Comparison of ENCODE assay signal across 8 cellular contexts in genomic region chr1:153568367-153569099, GRCh38. TPM values are rescaled to one million over a fixed set of nuclear protein-coding genes. Genes with fewer than 3 reads are reported as not detected.
A peak's percentile ranks its signal among the peaks of the same experiment; 100 is the strongest.
DNase-seq lines count a peak whose midpoint lies in the region; ATAC-seq and TF ChIP-seq lines count a peak whose summit lies in the region.

No MANE protein-coding gene starts in this region.

- H3K4me3 ChIP-seq in GM06990 (replicated peaks; ENCODE audit: low read depth, low read length) (no peak overlapping the region), adrenal gland (peak overlapping the region in 1 of 4 donors; percentile 3), upper lobe of right lung (peak overlapping the region; percentile 20)

- ATAC-seq in left cardiac atrium (peak; percentile 16 to 35), upper lobe of right lung (peak; percentile 65), HG03135 (IDR thresholded peaks at IDR 0.05; ENCODE audit: unreplicated experiment) (no peak)

- no peaks in the 10 kb centered on the region for H3K36me3 ChIP-seq in GM06990 (ENCODE audit: control insufficient read depth, insufficient read depth, low read length)
- H3K36me3 ChIP-seq in adrenal gland (replicated peaks in 1 of 2), result no peaks in the 10 kb centered on the region
- no peaks in the 10 kb centered on the region for H3K36me3 ChIP-seq in upper lobe of right lung

- peak overlapping the region in 3 of 5 donors; percentile 40 to 69 (median 64) for H3K27ac ChIP-seq in adrenal gland
- peak overlapping the region; percentile 95 for H3K27ac ChIP-seq in upper lobe of right lung

- intact Hi-C loops in adrenal gland (cut with DNase I), result loop anchor here (2.0 to 5.0 kb wide), 3 partner anchors 36 to 60 kb away; no protein-coding TSS in a partner anchor
- intact Hi-C loops in left cardiac atrium (cut with DNase I), result loop anchor here (1.0 to 5.0 kb wide), 4 partner anchors 36 to 216 kb away; no protein-coding TSS in a partner anchor
- intact Hi-C loops in posterior vena cava (cut with DNase I), result loop anchor here (2.0 to 10.0 kb wide), 3 partner anchors 36 to 58 kb away; no protein-coding TSS in a partner anchor
- intact Hi-C loops in upper lobe of right lung (cut with DNase I), result loop anchor here (5.0 kb wide), 1 partner anchor 36 kb away; no protein-coding TSS in a partner anchor

- TF ChIP-seq CTCF in GM06990 (IDR thresholded peaks at IDR 0.05; ENCODE audit: insufficient read depth, low read length, poor library complexity, severe bottlenecking) (peak; percentile 99), adrenal gland (IDR thresholded peaks at IDR 0.05) (peak; percentile 99 to 100 (median 99)), upper lobe of right lung (IDR thresholded peaks at IDR 0.05) (peak; percentile 99)

- H3K9me3 ChIP-seq in adrenal gland (replicated peaks in 1 of 3), result no peaks in the 10 kb centered on the region
- no peaks in the 10 kb centered on the region for H3K9me3 ChIP-seq in upper lobe of right lung

- DNase-seq in GM06990 (ENCODE audit: extremely low read depth, insufficient read length), result peak; percentile 51
- DNase-seq in NCI-H1436 treated with DMSO at 0.1 percent for 48 hours (lab: John Stamatoyannopoulos, UW), result peak; percentile 47
- peak; percentile 49 to 80 (median 68) for DNase-seq in T-helper 1 cell
- peak; percentile 84 to 96 (median 92) for DNase-seq in adrenal gland
- peak; percentile 91 for DNase-seq in left cardiac atrium
- peak; percentile 96 for DNase-seq in posterior vena cava (ENCODE audit: low spot score)
- DNase-seq in upper lobe of right lung, result peak; percentile 93

- 9 to 13% (median 10%) methylated on average over 12 to 25 of the region's 25 CpGs for WGBS in adrenal gland, 4 donors

- H3K4me1 ChIP-seq in adrenal gland (replicated peaks in 1 of 2), result peaks cover 33 to 44% of the 10 kb centered on the region in 2 donors
- peaks cover 52% of the 10 kb centered on the region for H3K4me1 ChIP-seq in upper lobe of right lung

- no peak for TF ChIP-seq POLR2A in adrenal gland (IDR thresholded peaks at IDR 0.05)

- no peaks in the 10 kb centered on the region for H3K27me3 ChIP-seq in GM06990 (replicated peaks; ENCODE audit: control insufficient read depth, insufficient read depth, low read length)
- H3K27me3 ChIP-seq in adrenal gland, result no peaks in the 10 kb centered on the region
- H3K27me3 ChIP-seq in upper lobe of right lung, result no peaks in the 10 kb centered on the region

RNA-seq across cellular contexts. Expression of gene S100A2, which starts 2.9 kb away (rescaled TPM):
- total RNA-seq in adrenal gland, result 10 to 100 TPM in 1 of 8 donors, 1 to 10 TPM in 5, under 1 TPM in 1, not detected in 1; 0.31 to 44.1 (median 1.3) TPM
- 1 to 10 TPM in 2 of 3 donors, under 1 TPM in 1; 0.48 to 4.2 (median 3.8) TPM for polyA plus RNA-seq in adrenal gland
- total RNA-seq in left cardiac atrium, result under 1 TPM in 1 of 2 donors, not detected in 1; 0.84 TPM
- total RNA-seq in posterior vena cava, result 1 to 10 TPM; 1.5 to 3.5 TPM
- total RNA-seq in upper lobe of right lung, result 5.6 TPM

RNA-seq across cellular contexts. Expression of gene S100A3, which starts 19.5 kb away (rescaled TPM):
- total RNA-seq in adrenal gland (1 to 10 TPM in 2 of 8 donors, under 1 TPM in 3, not detected in 3; 0.28 to 2.9 (median 0.54) TPM), left cardiac atrium (1 to 10 TPM in 1 of 2 donors, under 1 TPM in 1; 0.77 to 3.3 TPM), posterior vena cava (1 to 10 TPM; 4.1 to 8.3 TPM), upper lobe of right lung (1.3 TPM)
- polyA plus RNA-seq in adrenal gland, result 1 to 10 TPM in 2 of 3 donors, not detected in 1; 1.9 to 3.8 TPM

RNA-seq across cellular contexts. Expression of gene S100A4, which starts 22.9 kb away (rescaled TPM):
- total RNA-seq in adrenal gland (100 to 1,000 TPM in 4 of 8 donors, 10 to 100 TPM in 4; 57.9 to 291 (median 99.9) TPM), left cardiac atrium (100 to 1,000 TPM; 206 to 332 TPM), posterior vena cava (100 to 1,000 TPM; 286 to 472 TPM), upper lobe of right lung (377 TPM)
- polyA plus RNA-seq in adrenal gland, result 100 to 1,000 TPM in 2 of 3 donors, 10 to 100 TPM in 1; 26.7 to 742 (median 455) TPM

RNA-seq across cellular contexts. Expression of gene S100A5, which starts 27.8 kb away (rescaled TPM):
- not detected for total RNA-seq in adrenal gland
- polyA plus RNA-seq in adrenal gland, result not detected
- not detected for total RNA-seq in left cardiac atrium
- not detected for total RNA-seq in posterior vena cava
- total RNA-seq in upper lobe of right lung, result not detected

RNA-seq across cellular contexts. Expression of gene S100A6, which starts 32.7 kb away (rescaled TPM):
- total RNA-seq in adrenal gland, result 100 to 1,000 TPM; 252 to 609 (median 372) TPM
- 1,000 to 10,000 TPM in 2 of 3 donors, 100 to 1,000 TPM in 1; 121 to 4,129 (median 3,763) TPM for polyA plus RNA-seq in adrenal gland
- total RNA-seq in left cardiac atrium, result 100 to 1,000 TPM; 449 to 518 TPM
- total RNA-seq in posterior vena cava, result 1,000 to 10,000 TPM; 1,174 to 1,536 TPM
- 1,046 TPM for total RNA-seq in upper lobe of right lung
